8 cellular contexts compared by ENCODE assay signal in the genomic region with DNA sequence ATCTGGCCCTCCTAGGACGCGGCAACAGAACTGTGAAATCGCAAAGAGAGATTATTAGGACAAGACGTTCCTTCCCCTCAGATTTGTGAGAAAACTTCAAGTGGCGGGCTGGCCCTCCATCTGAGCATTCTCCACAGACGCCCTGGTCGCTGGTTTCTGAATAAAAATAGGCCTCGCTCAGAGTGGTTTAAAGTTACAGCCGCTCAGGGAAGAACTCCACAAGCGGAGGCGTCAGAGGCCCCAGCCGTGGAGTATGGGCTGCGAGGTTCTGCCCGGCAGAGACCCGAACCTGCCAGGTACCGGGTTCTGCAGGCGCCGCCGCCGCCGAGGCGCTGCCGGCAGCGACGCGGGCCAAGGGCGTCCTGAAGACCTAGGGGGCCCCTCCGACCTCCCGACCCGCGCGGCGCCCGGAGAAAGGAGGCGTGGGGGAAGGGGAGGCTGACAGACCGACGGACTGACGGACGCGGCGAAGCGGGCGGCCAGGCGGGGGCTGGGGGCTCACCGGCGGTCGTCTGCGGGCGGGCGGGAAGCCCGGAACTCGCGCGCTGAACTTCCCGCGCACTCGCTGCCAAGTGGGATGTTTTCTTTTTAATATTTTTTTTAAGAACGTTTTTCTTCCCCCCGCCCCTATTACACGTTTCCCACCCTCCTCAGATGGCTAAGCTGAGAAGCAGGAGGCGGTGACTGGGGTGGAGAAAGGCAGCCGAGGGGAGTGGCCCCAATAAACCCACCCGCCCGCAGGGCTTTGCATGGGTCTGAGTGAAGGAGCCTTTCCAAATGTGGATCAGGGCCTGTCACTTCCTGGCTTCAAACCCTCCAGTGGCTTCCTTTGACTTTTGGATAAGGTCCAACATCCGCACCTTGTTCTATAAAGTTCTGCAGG. TPM values are rescaled to one million over a fixed set of nuclear protein-coding genes. Genes with fewer than 3 reads are reported as not detected.
DNase-seq lines count a peak whose midpoint lies in the region; ATAC-seq and TF ChIP-seq lines count a peak whose summit lies in the region.

A gene (minus strand): TSS at position 574 of the 883 bp plus-strand sequence. CDS start 770 bp downstream, outside the sequence.

- H3F3A ChIP-seq in GM23338 (replicated peaks; ENCODE audit: low read depth), result no peaks in the 10 kb centered on the region

- H3K4me1 Mint-ChIP-seq in GM23338, result no peaks in the 10 kb centered on the region; the same call in 2 of the 3 replicates

- no peaks in the 10 kb centered on the region; the same call in 1 of the 2 replicates for H3K9me2 ChIP-seq in GM23338 (ENCODE audit: insufficient read depth)

- peaks cover 12% of the 10 kb centered on the region for H3K9me3 Mint-ChIP-seq in GM23338

- H3K4me1 ChIP-seq in GM23338 (ENCODE audit: insufficient read depth), result peaks cover 16% of the 10 kb centered on the region

- H3K79me2 ChIP-seq in GM23338 (replicated peaks; ENCODE audit: insufficient read depth), result no peaks in the 10 kb centered on the region; the same call in 1 of the 2 replicates

- peaks cover 9% of the 10 kb centered on the region; the same call in 2 of the 3 replicates for H3K36me3 Mint-ChIP-seq in GM23338 (ENCODE audit: low read depth)

- intact Hi-C loops in Right ventricle myocardium superior (cut with DNase I), result no loop called here

- peak within 1 kb of the TSS; percentile 61 for H3K4me3 Mint-ChIP-seq in GM23338

- H3K27ac Mint-ChIP-seq in GM23338, result no peak within 1 kb of the TSS

- H2AFZ ChIP-seq in GM23338, result peak within 1 kb of the TSS; percentile 87

- no peaks in the 10 kb centered on the region; the same call in 1 of the 2 replicates for H3K27me3 ChIP-seq in GM23338 (ENCODE audit: insufficient read depth)

- no peaks in the 10 kb centered on the region for H3K27me3 Mint-ChIP-seq in GM23338 (ENCODE audit: insufficient read depth, low read depth, poor library complexity)

- peak within 1 kb of the TSS; percentile 80 for H3K4me2 ChIP-seq in GM23338

- no peak within 1 kb of the TSS for H3K27ac ChIP-seq in GM23338 (ENCODE audit: low read depth)

- ATAC-seq in GM23338 (peak; percentile 94), Right ventricle myocardium superior (ENCODE audit: poor library complexity) (peak; percentile 93), HG03342 (IDR thresholded peaks at IDR 0.05; ENCODE audit: unreplicated experiment) (no peak)

- TF ChIP-seq CTCF in GM23338 (conservative IDR thresholded peaks at IDR 0.05; ENCODE audit: low read depth in 2 of 2) (no peak), GM13976 (IDR thresholded peaks at IDR 0.05; ENCODE audit: borderline replicate concordance, control extremely low read depth, extremely low read depth, insufficient read depth, missing control alignments) (no peak)

- in situ Hi-C loops in SK-MEL-5 (cut with HindIII; ENCODE audit: low pct_unique_long_range_greater_than_20kb, low sequenced_read_pairs) (no loop called here), GM13976 (cut with MboI; ENCODE audit: low sequenced_read_pairs, unreplicated experiment) (no loop called here)

- H3K36me3 ChIP-seq in GM23338 (ENCODE audit: insufficient read depth), result peaks cover 9% of the 10 kb centered on the region

- peak within 1 kb of the TSS; percentile 57 for H3K4me3 ChIP-seq in GM23338

- DNase-seq in GM23338 (ENCODE audit: low spot score) (peak; percentile 76), SK-MEL-5 (ENCODE audit: low read depth, low spot score) (peak; percentile 7), Right ventricle myocardium superior (peak; percentile 62), retina (peak; percentile 81), GM13976 (ENCODE audit: low spot score) (no peak), D341Med (ENCODE audit: low spot score) (no peak)
- DNase-seq in stimulated activated CD4-positive, alpha-beta T cell treated with anti-CD3 and anti-CD28 coated beads, Interleukin-2, amount 100 ng/mL, for 24 hours, result no peak

- no peaks in the 10 kb centered on the region for H4K20me1 ChIP-seq in GM23338 (replicated peaks; ENCODE audit: insufficient read depth)

TF ChIP-seq in GM23338, 12 proteins besides CTCF, POLR2A, EP300 and RAD21:
- TF ChIP-seq NANOG (IDR thresholded peaks at IDR 0.05; ENCODE audit: borderline replicate concordance) (no peak), CREB1 (CRISPR knock-in tag; IDR thresholded peaks at IDR 0.05; ENCODE audit: low read depth) (peak; percentile 22; the same call in 1 of the 2 replicates)

RNA-seq across cellular contexts. Expression of the gene that starts here (rescaled TPM):
- total RNA-seq in GM23338 (2014; rRNA removed; shearing (Covaris generic)), result 4.6 and 5.0 TPM in 2 replicates
- polyA plus RNA-seq in GM23338 (2016; fragmentation: Nextera tagmentation; extraction: Ambion mirVana), result 1.8 and 2.1 TPM in 2 replicates
- total RNA-seq in SK-MEL-5 (2014; rRNA removed; shearing (Covaris generic)), result 0.11 TPM in 1 of 2 replicates, not detected in the other
- 0.06 TPM in 1 of 2 replicates, not detected in the other for polyA plus RNA-seq in SK-MEL-5 (2015; cell fraction: cytosol; rRNA removed)
- polyA plus RNA-seq in SK-MEL-5 (2015; cell fraction: nucleus; rRNA removed), result 0.08 and 0.11 TPM in 2 replicates
- total RNA-seq in Right ventricle myocardium superior, result 0.65 TPM

Comparison
In these comparisons a context has a peak if more than half of its experiments do, and no peak if none do; other contexts are left out.
1. Peak in DNase-seq in SK-MEL-5; RNA of the gene not detected or under 1 TPM.
2. Peak in DNase-seq and ATAC-seq in Right ventricle myocardium superior; RNA of the gene not detected or under 1 TPM.
3. DNase-seq: peak in GM23338 (single experiment) and retina (single experiment); none in stimulated activated CD4-positive, alpha-beta T cell treated with anti-CD3 and anti-CD28 coated beads, Interleukin-2, amount 100 ng/mL, for 24 hours (0 of 2), GM13976 (single experiment) and D341Med (single experiment).